In genomic region chr4:74157743-74158560, GRCh38 we compare ENCODE assay signal across 1 cellular context.
TF ChIP-seq lines count a peak whose summit lies in the region.

MTHFD2L (plus strand) TSS chr4:74158118; CDS start chr4:74158139, 21 bp downstream.

TF ChIP-seq in HepG2, 621 proteins besides CTCF, POLR2A, EP300 and RAD21 (continued from another document and continues in another):
- no peak for TF ChIP-seq ZBTB42 (CRISPR knock-in tag; IDR thresholded peaks at IDR 0.05)
- TF ChIP-seq ZNF780A (CRISPR knock-in tag; IDR thresholded peaks at IDR 0.05) = no peak
- TF ChIP-seq ERF (CRISPR knock-in tag; IDR thresholded peaks at IDR 0.05) = peak; percentile 91
- TF ChIP-seq ZNF383 (CRISPR knock-in tag; IDR thresholded peaks at IDR 0.05; ENCODE audit: borderline replicate concordance) = no peak
- TF ChIP-seq E2F5 (CRISPR knock-in tag; conservative IDR thresholded peaks at IDR 0.05) = 0 out of 2 replicates have a peak, but pooled peaks have one; percentile 34
- TF ChIP-seq ZFP91 (CRISPR knock-in tag; IDR thresholded peaks at IDR 0.05; ENCODE audit: borderline replicate concordance) = peak; percentile 92
- TF ChIP-seq SRSF4 (IDR thresholded peaks at IDR 0.05; ENCODE audit: low read depth, low read length, poor library complexity, severe bottlenecking) = no peak
- TF ChIP-seq ZBTB4 (CRISPR knock-in tag; IDR thresholded peaks at IDR 0.05; ENCODE audit: borderline replicate concordance) = 0 out of 2 replicates have a peak, but pooled peaks have one; percentile 42
- TF ChIP-seq KIAA2018 (CRISPR knock-in tag; IDR thresholded peaks at IDR 0.05; ENCODE audit: borderline replicate concordance) = no peak
- peak; percentile 96 for TF ChIP-seq ZNF687 (CRISPR knock-in tag; IDR thresholded peaks at IDR 0.05)
- no peak; the same call in 1 of the 2 replicates for TF ChIP-seq ZNF318 (CRISPR knock-in tag; IDR thresholded peaks at IDR 0.05)
- TF ChIP-seq ZNF350 (CRISPR knock-in tag; IDR thresholded peaks at IDR 0.05; ENCODE audit: borderline replicate concordance, low read depth) = peak; percentile 93
- peak; percentile 50 for TF ChIP-seq PHF5A (CRISPR knock-in tag; IDR thresholded peaks at IDR 0.05; ENCODE audit: low read depth, unreplicated experiment)
